In the genomic region with DNA sequence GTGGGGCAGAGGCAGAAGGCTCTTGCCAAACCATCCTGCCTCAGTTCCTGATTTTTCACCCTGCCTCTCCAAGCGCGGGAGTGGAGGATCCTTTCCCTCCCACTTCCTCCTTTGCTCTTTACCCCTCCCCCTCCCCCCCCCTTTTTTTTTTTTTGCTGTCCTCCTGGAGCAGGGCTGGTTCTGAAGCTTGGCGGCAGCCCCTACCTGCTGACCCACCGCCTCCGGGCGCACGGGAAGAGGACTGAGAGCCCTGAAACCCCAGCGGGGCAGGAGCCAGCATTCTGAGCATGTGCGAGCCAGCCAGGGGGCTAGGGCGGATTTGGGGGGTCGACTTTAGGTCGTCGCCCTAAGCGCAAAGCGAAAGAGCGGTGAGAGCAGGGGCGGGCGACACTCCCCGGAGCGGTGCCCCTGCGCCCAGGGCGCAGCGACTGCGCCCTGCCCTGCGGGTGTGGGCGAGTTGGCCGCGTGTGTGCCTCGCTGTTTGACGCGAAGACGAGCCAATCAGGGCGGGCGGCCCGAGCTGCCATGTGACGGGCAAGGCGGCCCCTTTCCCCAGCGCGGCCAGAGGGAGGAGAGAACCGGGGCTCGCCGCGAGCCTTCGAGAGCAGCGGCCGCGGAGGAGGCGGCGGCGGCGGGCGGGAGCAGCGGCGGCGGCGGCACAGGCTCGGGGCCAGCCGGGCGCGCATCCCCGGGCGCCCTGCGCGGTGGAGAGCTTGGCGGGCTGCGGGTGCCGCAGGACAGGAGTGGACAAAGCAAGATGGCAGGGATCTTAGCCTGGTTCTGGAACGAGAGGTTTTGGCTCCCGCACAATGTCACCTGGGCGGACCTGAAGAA, we compare ENCODE assay signal across 1 cellular context.
TF ChIP-seq lines count a peak whose summit lies in the region.

A gene with protein sequence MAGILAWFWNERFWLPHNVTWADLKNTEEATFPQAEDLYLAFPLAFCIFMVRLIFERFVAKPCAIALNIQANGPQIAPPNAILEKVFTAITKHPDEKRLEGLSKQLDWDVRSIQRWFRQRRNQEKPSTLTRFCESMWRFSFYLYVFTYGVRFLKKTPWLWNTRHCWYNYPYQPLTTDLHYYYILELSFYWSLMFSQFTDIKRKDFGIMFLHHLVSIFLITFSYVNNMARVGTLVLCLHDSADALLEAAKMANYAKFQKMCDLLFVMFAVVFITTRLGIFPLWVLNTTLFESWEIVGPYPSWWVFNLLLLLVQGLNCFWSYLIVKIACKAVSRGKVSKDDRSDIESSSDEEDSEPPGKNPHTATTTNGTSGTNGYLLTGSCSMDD (plus strand): TSS at position 581 of the 834 bp plus-strand sequence. CDS start 177 bp downstream, at position 758.

TF ChIP-seq in K562, 482 proteins besides CTCF, POLR2A, EP300 and RAD21 (continued from another document and continues in another):
- TF ChIP-seq ZNF518B (CRISPR knock-in tag; IDR thresholded peaks at IDR 0.05) = no peak
- TF ChIP-seq, protein P1, sequence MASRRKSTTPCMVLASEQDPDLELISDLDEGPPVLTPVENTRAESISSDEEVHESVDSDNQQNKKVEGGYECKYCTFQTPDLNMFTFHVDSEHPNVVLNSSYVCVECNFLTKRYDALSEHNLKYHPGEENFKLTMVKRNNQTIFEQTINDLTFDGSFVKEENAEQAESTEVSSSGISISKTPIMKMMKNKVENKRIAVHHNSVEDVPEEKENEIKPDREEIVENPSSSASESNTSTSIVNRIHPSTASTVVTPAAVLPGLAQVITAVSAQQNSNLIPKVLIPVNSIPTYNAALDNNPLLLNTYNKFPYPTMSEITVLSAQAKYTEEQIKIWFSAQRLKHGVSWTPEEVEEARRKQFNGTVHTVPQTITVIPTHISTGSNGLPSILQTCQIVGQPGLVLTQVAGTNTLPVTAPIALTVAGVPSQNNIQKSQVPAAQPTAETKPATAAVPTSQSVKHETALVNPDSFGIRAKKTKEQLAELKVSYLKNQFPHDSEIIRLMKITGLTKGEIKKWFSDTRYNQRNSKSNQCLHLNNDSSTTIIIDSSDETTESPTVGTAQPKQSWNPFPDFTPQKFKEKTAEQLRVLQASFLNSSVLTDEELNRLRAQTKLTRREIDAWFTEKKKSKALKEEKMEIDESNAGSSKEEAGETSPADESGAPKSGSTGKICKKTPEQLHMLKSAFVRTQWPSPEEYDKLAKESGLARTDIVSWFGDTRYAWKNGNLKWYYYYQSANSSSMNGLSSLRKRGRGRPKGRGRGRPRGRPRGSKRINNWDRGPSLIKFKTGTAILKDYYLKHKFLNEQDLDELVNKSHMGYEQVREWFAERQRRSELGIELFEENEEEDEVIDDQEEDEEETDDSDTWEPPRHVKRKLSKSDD (conservative IDR thresholded peaks at IDR 0.05; ENCODE audit: low read length) = no peak
- TF ChIP-seq SOX6 (IDR thresholded peaks at IDR 0.05) = no peak
- no peak for TF ChIP-seq SMARCC2 (IDR thresholded peaks at IDR 0.05; ENCODE audit: low read depth)
- no peak for TF ChIP-seq ZKSCAN3 (CRISPR knock-in tag; IDR thresholded peaks at IDR 0.05)
- TF ChIP-seq, protein P2, sequence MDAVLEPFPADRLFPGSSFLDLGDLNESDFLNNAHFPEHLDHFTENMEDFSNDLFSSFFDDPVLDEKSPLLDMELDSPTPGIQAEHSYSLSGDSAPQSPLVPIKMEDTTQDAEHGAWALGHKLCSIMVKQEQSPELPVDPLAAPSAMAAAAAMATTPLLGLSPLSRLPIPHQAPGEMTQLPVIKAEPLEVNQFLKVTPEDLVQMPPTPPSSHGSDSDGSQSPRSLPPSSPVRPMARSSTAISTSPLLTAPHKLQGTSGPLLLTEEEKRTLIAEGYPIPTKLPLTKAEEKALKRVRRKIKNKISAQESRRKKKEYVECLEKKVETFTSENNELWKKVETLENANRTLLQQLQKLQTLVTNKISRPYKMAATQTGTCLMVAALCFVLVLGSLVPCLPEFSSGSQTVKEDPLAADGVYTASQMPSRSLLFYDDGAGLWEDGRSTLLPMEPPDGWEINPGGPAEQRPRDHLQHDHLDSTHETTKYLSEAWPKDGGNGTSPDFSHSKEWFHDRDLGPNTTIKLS (IDR thresholded peaks at IDR 0.05; ENCODE audit: borderline replicate concordance, low read depth) = peak; percentile 75; the same call in 1 of the 2 replicates
- TF ChIP-seq TAF15 (IDR thresholded peaks at IDR 0.05; ENCODE audit: low read depth, low read length) = no peak
- no peak for TF ChIP-seq STAT5B (CRISPR knock-in tag; IDR thresholded peaks at IDR 0.05)
- TF ChIP-seq MITF (IDR thresholded peaks at IDR 0.05) = 0 out of 2 replicates have a peak, but pooled peaks have one; percentile 23
- no peak for TF ChIP-seq DACH1 (IDR thresholded peaks at IDR 0.05; ENCODE audit: partially characterized antibody)
- TF ChIP-seq RAD51 (IDR thresholded peaks at IDR 0.05; ENCODE audit: borderline replicate concordance, low read depth) = peak; percentile 79
- no peak for TF ChIP-seq GABPA (tag; conservative IDR thresholded peaks at IDR 0.05; ENCODE audit: low read depth)
- TF ChIP-seq, protein P3, sequence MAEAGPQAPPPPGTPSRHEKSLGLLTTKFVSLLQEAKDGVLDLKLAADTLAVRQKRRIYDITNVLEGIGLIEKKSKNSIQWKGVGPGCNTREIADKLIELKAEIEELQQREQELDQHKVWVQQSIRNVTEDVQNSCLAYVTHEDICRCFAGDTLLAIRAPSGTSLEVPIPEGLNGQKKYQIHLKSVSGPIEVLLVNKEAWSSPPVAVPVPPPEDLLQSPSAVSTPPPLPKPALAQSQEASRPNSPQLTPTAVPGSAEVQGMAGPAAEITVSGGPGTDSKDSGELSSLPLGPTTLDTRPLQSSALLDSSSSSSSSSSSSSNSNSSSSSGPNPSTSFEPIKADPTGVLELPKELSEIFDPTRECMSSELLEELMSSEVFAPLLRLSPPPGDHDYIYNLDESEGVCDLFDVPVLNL (CRISPR knock-in tag; IDR thresholded peaks at IDR 0.05; ENCODE audit: low read depth) = peak; percentile 88
- TF ChIP-seq, protein P4, sequence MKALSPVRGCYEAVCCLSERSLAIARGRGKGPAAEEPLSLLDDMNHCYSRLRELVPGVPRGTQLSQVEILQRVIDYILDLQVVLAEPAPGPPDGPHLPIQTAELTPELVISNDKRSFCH (CRISPR knock-in tag; IDR thresholded peaks at IDR 0.05) = no peak
- TF ChIP-seq, protein P4 (tag; IDR thresholded peaks at IDR 0.05) = peak; percentile 78
- TF ChIP-seq PTRF (tag; IDR thresholded peaks at IDR 0.05) = no peak
- TF ChIP-seq SMAD2 (IDR thresholded peaks at IDR 0.05; ENCODE audit: low read depth, low read length) = no peak
- TF ChIP-seq SMAD1 (IDR thresholded peaks at IDR 0.05; ENCODE audit: low read depth, low read length, partially characterized antibody) = no peak
- peak; percentile 71 for TF ChIP-seq NFYB (IDR thresholded peaks at IDR 0.05; ENCODE audit: extremely low read depth, insufficient read length)
- TF ChIP-seq SUPT5H (IDR thresholded peaks at IDR 0.05) = peak; percentile 68
- TF ChIP-seq ZNF79 (CRISPR knock-in tag; IDR thresholded peaks at IDR 0.05; ENCODE audit: low read depth) = no peak
- 0 out of 2 replicates have a peak, but pooled peaks have one; percentile 20 for TF ChIP-seq GMEB1 (CRISPR knock-in tag; IDR thresholded peaks at IDR 0.05)
- TF ChIP-seq NCOA1 (IDR thresholded peaks at IDR 0.05; ENCODE audit: low read depth) = no peak
- TF ChIP-seq RNF2 (IDR thresholded peaks at IDR 0.05) = peak; percentile 85
- no peak for TF ChIP-seq MAFG (tag; conservative IDR thresholded peaks at IDR 0.05)
- peak; percentile 84; the same call in 1 of the 2 replicates for TF ChIP-seq KAT7 (CRISPR knock-in tag; IDR thresholded peaks at IDR 0.05; ENCODE audit: borderline replicate concordance)
- no peak for TF ChIP-seq SAFB2 (IDR thresholded peaks at IDR 0.05; ENCODE audit: borderline replicate concordance, low read depth, low read length, severe bottlenecking)
- TF ChIP-seq POLR3A (IDR thresholded peaks at IDR 0.05; ENCODE audit: borderline replicate concordance, extremely low read depth, insufficient read depth, insufficient read length) = no peak
- TF ChIP-seq, protein P5, sequence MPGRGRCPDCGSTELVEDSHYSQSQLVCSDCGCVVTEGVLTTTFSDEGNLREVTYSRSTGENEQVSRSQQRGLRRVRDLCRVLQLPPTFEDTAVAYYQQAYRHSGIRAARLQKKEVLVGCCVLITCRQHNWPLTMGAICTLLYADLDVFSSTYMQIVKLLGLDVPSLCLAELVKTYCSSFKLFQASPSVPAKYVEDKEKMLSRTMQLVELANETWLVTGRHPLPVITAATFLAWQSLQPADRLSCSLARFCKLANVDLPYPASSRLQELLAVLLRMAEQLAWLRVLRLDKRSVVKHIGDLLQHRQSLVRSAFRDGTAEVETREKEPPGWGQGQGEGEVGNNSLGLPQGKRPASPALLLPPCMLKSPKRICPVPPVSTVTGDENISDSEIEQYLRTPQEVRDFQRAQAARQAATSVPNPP (IDR thresholded peaks at IDR 0.05; ENCODE audit: borderline replicate concordance, insufficient read depth, insufficient read length) = no peak
- no peak for TF ChIP-seq RBM14 (IDR thresholded peaks at IDR 0.05; ENCODE audit: borderline replicate concordance, insufficient read depth, low read depth, low read length)
- TF ChIP-seq ZNF354B (CRISPR knock-in tag; IDR thresholded peaks at IDR 0.05) = no peak
- no peak for TF ChIP-seq MYBL2 (IDR thresholded peaks at IDR 0.05; ENCODE audit: low read depth)
- TF ChIP-seq MYBL2 (CRISPR knock-in tag; IDR thresholded peaks at IDR 0.05; ENCODE audit: borderline replicate concordance) = no peak
- no peak for TF ChIP-seq E2F3 (CRISPR knock-in tag; IDR thresholded peaks at IDR 0.05)
- no peak for TF ChIP-seq ZNF133 (CRISPR knock-in tag; IDR thresholded peaks at IDR 0.05)
- TF ChIP-seq, protein P6, sequence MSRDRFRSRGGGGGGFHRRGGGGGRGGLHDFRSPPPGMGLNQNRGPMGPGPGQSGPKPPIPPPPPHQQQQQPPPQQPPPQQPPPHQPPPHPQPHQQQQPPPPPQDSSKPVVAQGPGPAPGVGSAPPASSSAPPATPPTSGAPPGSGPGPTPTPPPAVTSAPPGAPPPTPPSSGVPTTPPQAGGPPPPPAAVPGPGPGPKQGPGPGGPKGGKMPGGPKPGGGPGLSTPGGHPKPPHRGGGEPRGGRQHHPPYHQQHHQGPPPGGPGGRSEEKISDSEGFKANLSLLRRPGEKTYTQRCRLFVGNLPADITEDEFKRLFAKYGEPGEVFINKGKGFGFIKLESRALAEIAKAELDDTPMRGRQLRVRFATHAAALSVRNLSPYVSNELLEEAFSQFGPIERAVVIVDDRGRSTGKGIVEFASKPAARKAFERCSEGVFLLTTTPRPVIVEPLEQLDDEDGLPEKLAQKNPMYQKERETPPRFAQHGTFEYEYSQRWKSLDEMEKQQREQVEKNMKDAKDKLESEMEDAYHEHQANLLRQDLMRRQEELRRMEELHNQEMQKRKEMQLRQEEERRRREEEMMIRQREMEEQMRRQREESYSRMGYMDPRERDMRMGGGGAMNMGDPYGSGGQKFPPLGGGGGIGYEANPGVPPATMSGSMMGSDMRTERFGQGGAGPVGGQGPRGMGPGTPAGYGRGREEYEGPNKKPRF (IDR thresholded peaks at IDR 0.05; ENCODE audit: low read depth, low read length) = no peak
- TF ChIP-seq TRIM24 (IDR thresholded peaks at IDR 0.05) = no peak
- TF ChIP-seq OTX1 (CRISPR knock-in tag; IDR thresholded peaks at IDR 0.05) = no peak
- TF ChIP-seq PRPF4 (IDR thresholded peaks at IDR 0.05; ENCODE audit: insufficient read depth, low read depth, low read length, poor library complexity, severe bottlenecking) = no peak
- no peak for TF ChIP-seq ESRRB (CRISPR knock-in tag; IDR thresholded peaks at IDR 0.05; ENCODE audit: borderline replicate concordance)
- TF ChIP-seq ZNF134 (CRISPR knock-in tag; conservative IDR thresholded peaks at IDR 0.05) = no peak
- TF ChIP-seq ZNF263 (CRISPR knock-in tag; IDR thresholded peaks at IDR 0.05; ENCODE audit: borderline replicate concordance) = peak; percentile 85
- TF ChIP-seq MYC (IDR thresholded peaks at IDR 0.05; ENCODE audit: low read depth, low read length) = peak; percentile 93
- TF ChIP-seq MYC (CRISPR knock-in tag; IDR thresholded peaks at IDR 0.05; ENCODE audit: borderline replicate concordance, low read depth) = peak; percentile 50; the same call in 1 of the 2 replicates
